In genomic region chr1:76106719-76107235, GRCh38 we compare ENCODE assay signal across 5 cellular contexts. TPM values are rescaled to one million over a fixed set of nuclear protein-coding genes. Genes with fewer than 3 reads are reported as not detected.
"Had no signal": no experiment of that assay in that cellular context is flagged by ENCODE, and none has a peak within 500 bp of the region (broad histone marks: within the 10 kb centered on the region; RNA-seq: fewer than 3 reads in every experiment).

No MANE protein-coding gene starts in this region.

- H3K4me3 ChIP-seq: GM23338 had no signal

- ATAC-seq: GM23338, HepG2 had no signal

- H3K27ac ChIP-seq: HL-60 had no signal

- DNase-seq: H9, HCEC 1CT had no signal

RNA-seq across cellular contexts. Expression of gene ST6GALNAC3, which starts 32.2 kb away (rescaled TPM):
- total RNA-seq: HepG2 had no signal
- polyA plus RNA-seq: HepG2 had no signal
